ENCODE assay signal across 8 cellular contexts in genomic region chr3:159839561-159840379, GRCh38. TPM values are rescaled to one million over a fixed set of nuclear protein-coding genes. Genes with fewer than 3 reads are reported as not detected.
DNase-seq lines count a peak whose midpoint lies in the region; ATAC-seq, FAIRE-seq and TF ChIP-seq lines count a peak whose summit lies in the region.

Gene SCHIP1, plus strand, starts transcription at chr3:159839861.

- intact Hi-C loops in sciatic nerve (cut with DNase I), result loop anchor here (5.0 kb wide), 1 partner anchor 338 kb away; no protein-coding TSS in a partner anchor

- H3K4me3 ChIP-seq in iPS DF 6.9 (ENCODE audit: low read length) (peak within 1 kb of the TSS; percentile 57; the same call in 1 of the 2 replicates), suprapubic skin (no peak within 1 kb of the TSS)

- no peak for TF ChIP-seq EP300 in suprapubic skin (IDR thresholded peaks at IDR 0.05)

- H3K9me3 ChIP-seq in iPS DF 6.9 (ENCODE audit: control insufficient read depth, insufficient read depth, low read length), result no peaks in the 10 kb centered on the region
- no peaks in the 10 kb centered on the region for H3K9me3 ChIP-seq in suprapubic skin

- H3K27ac Mint-ChIP-seq in activated naive CD8-positive, alpha-beta T cell treated with anti-CD3 and anti-CD28 coated beads, Interleukin-2, amount 50 U/mL, for 24 hours, result no peak within 1 kb of the TSS

- no peak for TF ChIP-seq POLR2A in suprapubic skin (IDR thresholded peaks at IDR 0.05)

- H3K27me3 ChIP-seq in iPS DF 6.9 (ENCODE audit: control insufficient read depth, insufficient read depth, low read length), result no peaks in the 10 kb centered on the region
- no peaks in the 10 kb centered on the region for H3K27me3 ChIP-seq in suprapubic skin

- no peaks in the 10 kb centered on the region for H3K9me3 Mint-ChIP-seq in activated naive CD8-positive, alpha-beta T cell treated with anti-CD3 and anti-CD28 coated beads, Interleukin-2, amount 50 U/mL, for 24 hours

- H3K4me3 Mint-ChIP-seq in activated naive CD8-positive, alpha-beta T cell treated with anti-CD3 and anti-CD28 coated beads, Interleukin-2, amount 50 U/mL, for 24 hours, result peak within 1 kb of the TSS; percentile 38

- no peaks in the 10 kb centered on the region for H3K36me3 Mint-ChIP-seq in activated naive CD8-positive, alpha-beta T cell treated with anti-CD3 and anti-CD28 coated beads, Interleukin-2, amount 50 U/mL, for 24 hours (ENCODE audit: low read depth)

- H3K27me3 Mint-ChIP-seq in activated naive CD8-positive, alpha-beta T cell treated with anti-CD3 and anti-CD28 coated beads, Interleukin-2, amount 50 U/mL, for 24 hours, result peaks cover 15% of the 10 kb centered on the region

- ATAC-seq in HG02678 (IDR thresholded peaks at IDR 0.05; ENCODE audit: unreplicated experiment) (peak; percentile 76), sciatic nerve (peak; percentile 62)
- ATAC-seq in activated naive CD8-positive, alpha-beta T cell treated with anti-CD3 and anti-CD28 coated beads, Interleukin-2, amount 50 U/mL, for 24 hours, result peak; percentile 43

- H3K4me1 ChIP-seq in iPS DF 6.9 (ENCODE audit: control insufficient read depth, insufficient read depth, low read length) (no peaks in the 10 kb centered on the region), suprapubic skin (peaks cover 7% of the 10 kb centered on the region)

- H3K4me1 Mint-ChIP-seq in activated naive CD8-positive, alpha-beta T cell treated with anti-CD3 and anti-CD28 coated beads, Interleukin-2, amount 50 U/mL, for 24 hours, result peaks cover 4% of the 10 kb centered on the region

- no peak for TF ChIP-seq CTCF in suprapubic skin (IDR thresholded peaks at IDR 0.05)

- WGBS in iPS DF 6.9 (ENCODE audit: insufficient coverage, insufficient read length), result no CpG with 5 or more reads among the region's 30 CpGs
- 64% methylated on average over 30 of the region's 30 CpGs for WGBS in suprapubic skin

- no peak for FAIRE-seq in HTR-8/SVneo (lab: Jason Lieb, UNC)

- H3K27ac ChIP-seq in iPS DF 6.9 (ENCODE audit: low read length) (no peak within 1 kb of the TSS), suprapubic skin (no peak within 1 kb of the TSS)

- H3K36me3 ChIP-seq in iPS DF 6.9 (ENCODE audit: control insufficient read depth, insufficient read depth, low read length), result no peaks in the 10 kb centered on the region
- no peaks in the 10 kb centered on the region for H3K36me3 ChIP-seq in suprapubic skin

- DNase-seq in DMS 273 (lab: John Stamatoyannopoulos, UW; ENCODE audit: unreplicated experiment) (peak; percentile 98), iPS DF 6.9 (ENCODE audit: low read depth, low spot score) (peak; percentile 45), sciatic nerve (ENCODE audit: low spot score) (no peak), HTR-8/SVneo (ENCODE audit: insufficient read length, low spot score) (no peak), suprapubic skin (ENCODE audit: low spot score in 2 of 2) (no peak), SHP77 (lab: John Stamatoyannopoulos, UW) (no peak)
- DNase-seq in activated naive CD8-positive, alpha-beta T cell treated with anti-CD3 and anti-CD28 coated beads, Interleukin-2, amount 50 U/mL, for 24 hours, result no peak

RNA-seq across cellular contexts. Expression of gene SCHIP1, which starts in this region (rescaled TPM):
- 29.7 TPM for total RNA-seq in sciatic nerve
- total RNA-seq in suprapubic skin, result 1 to 10 TPM in 1 of 4 donors, under 1 TPM in 2, not detected in 1; 0.39 to 6.0 (median 0.57) TPM

Comparison
In these comparisons a context has a peak if more than half of its experiments do, and no peak if none do; other contexts are left out.
1. DNase-seq: peak in DMS 273 (single experiment) and iPS DF 6.9 (single experiment); none in activated naive CD8-positive, alpha-beta T cell treated with anti-CD3 and anti-CD28 coated beads, Interleukin-2, amount 50 U/mL, for 24 hours (single experiment), sciatic nerve (single experiment), HTR-8/SVneo (single experiment), suprapubic skin (0 of 2) and SHP77 (0 of 2).
2. Peak in every context shown above with its lines, with median percentiles within 50 percentile points of each other: ATAC-seq.